Comparison of ENCODE assay signal across 7 cellular contexts in the genomic region with DNA sequence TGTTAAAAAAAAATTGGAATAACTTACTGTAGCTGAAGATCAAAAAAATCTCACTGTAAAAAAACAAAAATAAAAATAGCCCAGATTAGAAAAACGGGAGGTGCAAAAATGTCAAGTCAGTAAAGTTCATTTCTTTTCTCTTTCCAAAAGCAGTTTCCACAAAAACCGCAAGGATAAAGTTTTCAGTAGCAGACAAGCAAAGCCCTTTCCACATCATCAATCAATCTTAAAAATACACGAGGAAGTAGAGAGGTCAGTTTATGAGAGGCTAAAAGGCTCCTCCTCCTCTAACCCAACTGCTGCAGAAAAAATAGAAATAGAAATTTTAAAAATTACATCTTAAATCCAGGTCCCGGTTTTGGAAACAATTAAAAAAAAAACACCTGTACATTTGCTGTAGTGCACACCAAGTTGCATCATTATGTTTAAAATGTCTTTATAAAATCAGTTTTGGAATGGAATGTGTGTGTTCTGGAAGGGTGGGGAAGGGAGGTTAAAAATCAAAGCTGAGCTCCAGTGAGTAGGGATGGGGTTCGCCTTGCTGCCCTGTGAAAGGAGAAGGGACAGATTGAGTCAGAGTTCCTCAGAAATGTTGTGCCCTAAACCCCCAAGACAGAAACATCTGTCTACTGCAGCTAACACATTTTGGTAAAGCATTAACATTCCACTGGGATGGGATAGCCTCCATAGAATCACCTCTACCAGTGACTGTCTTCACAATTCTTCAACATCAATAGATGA. TPM values are rescaled to one million over a fixed set of nuclear protein-coding genes. Genes with fewer than 3 reads are reported as not detected.
DNase-seq lines count a peak whose midpoint lies in the region; ATAC-seq, FAIRE-seq and TF ChIP-seq lines count a peak whose summit lies in the region.

No MANE protein-coding gene starts in this region.

- no peaks in the 10 kb centered on the region for H3K9me3 Mint-ChIP-seq in GM23338

- H3K9me2 ChIP-seq in GM23338 (ENCODE audit: insufficient read depth), result no peaks in the 10 kb centered on the region

- DNase-seq in GM23338 (ENCODE audit: low spot score), result no peak
- DNase-seq in RCC 7860 (ENCODE audit: low spot score), result no peak
- DNase-seq in epithelial cell of prostate (ENCODE audit: low read depth, low spot score), result no peak
- no peak for DNase-seq in smooth muscle cell (lab: John Stamatoyannopoulos, UW; ENCODE audit: unreplicated experiment)
- DNase-seq in sciatic nerve (ENCODE audit: low spot score), result no peak
- no peak for DNase-seq in activated gamma-delta T cell (lab: John Stamatoyannopoulos, UW)
- DNase-seq in NCI-H1417 treated with DMSO at 0.1 percent for 48 hours (lab: John Stamatoyannopoulos, UW), result no peak

- H3K79me2 ChIP-seq in GM23338 (replicated peaks; ENCODE audit: insufficient read depth) (peaks cover 100% of the 10 kb centered on the region), smooth muscle cell (ENCODE audit: low read depth) (peaks cover 100% of the 10 kb centered on the region)

- intact Hi-C loops in sciatic nerve (cut with DNase I), result no loop called here

- H2AFZ ChIP-seq in GM23338, result no peak overlapping the region
- H2AFZ ChIP-seq in smooth muscle cell (ENCODE audit: low read depth), result no peak overlapping the region

- peak overlapping the region; percentile 83 for H3K27ac Mint-ChIP-seq in GM23338

- H4K20me1 ChIP-seq in GM23338 (replicated peaks; ENCODE audit: insufficient read depth), result peaks cover 86% of the 10 kb centered on the region
- peaks cover 100% of the 10 kb centered on the region for H4K20me1 ChIP-seq in smooth muscle cell (ENCODE audit: low read depth)

- H3K4me1 Mint-ChIP-seq in GM23338, result peaks cover 66% of the 10 kb centered on the region

- TF ChIP-seq CTCF in GM23338 (conservative IDR thresholded peaks at IDR 0.05; ENCODE audit: low read depth in 2 of 2), result no peak
- TF ChIP-seq CTCF in smooth muscle cell (IDR thresholded peaks at IDR 0.05; ENCODE audit: borderline replicate concordance, insufficient read depth, poor library complexity, severe bottlenecking), result no peak

- ATAC-seq in GM23338 (no peak), sciatic nerve (no peak)

- peak overlapping the region; percentile 100 for H3K4me3 Mint-ChIP-seq in GM23338

- 63% methylated on average over 5 of the region's 5 CpGs for WGBS in smooth muscle cell (ENCODE audit: low lambda C conversion rate)

- H3K27ac ChIP-seq in GM23338 (ENCODE audit: low read depth) (peak overlapping the region; percentile 2), epithelial cell of prostate (peak overlapping the region; percentile 89), smooth muscle cell (ENCODE audit: low read depth) (peak overlapping the region; percentile 89)

- peaks cover 99% of the 10 kb centered on the region for H3K36me3 Mint-ChIP-seq in GM23338 (ENCODE audit: low read depth)

- H3K36me3 ChIP-seq in GM23338 (ENCODE audit: insufficient read depth), result peaks cover 70% of the 10 kb centered on the region
- peaks cover 13% of the 10 kb centered on the region for H3K36me3 ChIP-seq in smooth muscle cell (ENCODE audit: low read depth)

- no peaks in the 10 kb centered on the region for H3K9me3 ChIP-seq in smooth muscle cell (replicated peaks; ENCODE audit: low read depth)

- H3K4me2 ChIP-seq in GM23338 (peak overlapping the region; percentile 84), smooth muscle cell (peak overlapping the region; percentile 100)

- no peaks in the 10 kb centered on the region for H3K27me3 ChIP-seq in GM23338 (ENCODE audit: insufficient read depth)
- H3K27me3 ChIP-seq in smooth muscle cell (ENCODE audit: low read depth), result no peaks in the 10 kb centered on the region

- peaks cover 39% of the 10 kb centered on the region for H3K4me1 ChIP-seq in GM23338 (ENCODE audit: insufficient read depth)
- peaks cover 79% of the 10 kb centered on the region for H3K4me1 ChIP-seq in smooth muscle cell (ENCODE audit: low read depth)

- peak; percentile 63 for FAIRE-seq in RCC 7860 (lab: Jason Lieb, UNC)

- H3K9ac ChIP-seq in smooth muscle cell (ENCODE audit: low read depth), result peak overlapping the region; percentile 30

- H3K4me3 ChIP-seq in GM23338 (peak overlapping the region; percentile 75), smooth muscle cell (peak overlapping the region; percentile 16)

- peaks cover 16% of the 10 kb centered on the region for H3F3A ChIP-seq in GM23338 (replicated peaks; ENCODE audit: low read depth)
- peaks cover 56% of the 10 kb centered on the region for H3F3A ChIP-seq in smooth muscle cell (ENCODE audit: low read depth)

- peaks cover 19% of the 10 kb centered on the region for H3K27me3 Mint-ChIP-seq in GM23338 (ENCODE audit: insufficient read depth, low read depth, poor library complexity)

TF ChIP-seq in GM23338, 12 proteins besides CTCF, POLR2A, EP300 and RAD21:
- TF ChIP-seq POLR2AphosphoS5 (IDR thresholded peaks at IDR 0.05; ENCODE audit: low read depth), result no peak
- TF ChIP-seq EZH2 (IDR thresholded peaks at IDR 0.05; ENCODE audit: low read depth, unreplicated experiment), result no peak
- no peak for TF ChIP-seq STAT1 (IDR thresholded peaks at IDR 0.05; ENCODE audit: unreplicated experiment)
- no peak for TF ChIP-seq ZNF331 (CRISPR knock-in tag; IDR thresholded peaks at IDR 0.05; ENCODE audit: low read depth)
- no peak for TF ChIP-seq JUNB (IDR thresholded peaks at IDR 0.05; ENCODE audit: unreplicated experiment)
- TF ChIP-seq CREB1 (CRISPR knock-in tag; IDR thresholded peaks at IDR 0.05; ENCODE audit: low read depth), result no peak
- no peak for TF ChIP-seq EZH2phosphoT487 (IDR thresholded peaks at IDR 0.05; ENCODE audit: unreplicated experiment)
- TF ChIP-seq, protein P1, sequence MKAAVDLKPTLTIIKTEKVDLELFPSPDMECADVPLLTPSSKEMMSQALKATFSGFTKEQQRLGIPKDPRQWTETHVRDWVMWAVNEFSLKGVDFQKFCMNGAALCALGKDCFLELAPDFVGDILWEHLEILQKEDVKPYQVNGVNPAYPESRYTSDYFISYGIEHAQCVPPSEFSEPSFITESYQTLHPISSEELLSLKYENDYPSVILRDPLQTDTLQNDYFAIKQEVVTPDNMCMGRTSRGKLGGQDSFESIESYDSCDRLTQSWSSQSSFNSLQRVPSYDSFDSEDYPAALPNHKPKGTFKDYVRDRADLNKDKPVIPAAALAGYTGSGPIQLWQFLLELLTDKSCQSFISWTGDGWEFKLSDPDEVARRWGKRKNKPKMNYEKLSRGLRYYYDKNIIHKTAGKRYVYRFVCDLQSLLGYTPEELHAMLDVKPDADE (IDR thresholded peaks at IDR 0.05), result no peak

RNA-seq across cellular contexts. Expression of a gene that starts 5.8 kb away (rescaled TPM):
- total RNA-seq in GM23338 (2014; rRNA removed; shearing (Covaris generic)), result 1,259 and 1,323 TPM in 2 replicates
- polyA plus RNA-seq in GM23338 (2016; fragmentation: Nextera tagmentation; extraction: Ambion mirVana), result 1,257 and 1,296 TPM in 2 replicates
- total RNA-seq in smooth muscle cell, result 514 and 606 TPM in 2 replicates
- 408 TPM in 2 replicates for polyA plus RNA-seq in smooth muscle cell
- total RNA-seq in sciatic nerve, result 395 TPM

RNA-seq across cellular contexts. Expression of a gene that starts 16.4 kb away (rescaled TPM):
- 0.93 and 1.6 TPM in 2 replicates for total RNA-seq in GM23338 (2014; rRNA removed; shearing (Covaris generic))
- 0.24 and 0.26 TPM in 2 replicates for polyA plus RNA-seq in GM23338 (2016; fragmentation: Nextera tagmentation; extraction: Ambion mirVana)
- total RNA-seq in smooth muscle cell, result not detected in 2 replicates
- polyA plus RNA-seq in smooth muscle cell, result 0.21 TPM in 1 of 2 replicates, not detected in the other
- total RNA-seq in sciatic nerve, result 0.45 TPM

Comparison
In these comparisons a context has a peak if more than half of its experiments do, and no peak if none do; other contexts are left out.
1. H3K27ac ChIP-seq: peak in every context shown above with its lines; median percentile 89 in epithelial cell of prostate; 89 in smooth muscle cell; 2 in GM23338.